ENCODE assay signal across 22 cellular contexts in genomic region chr3:29932662-29933316, GRCh38.
"Had no signal": no experiment of that assay in that cellular context is flagged by ENCODE, and none has a peak within 500 bp of the region (broad histone marks: within the 10 kb centered on the region; RNA-seq: fewer than 3 reads in every experiment).

No MANE protein-coding gene starts in this region.

- H3K4me3 ChIP-seq: breast epithelium, heart right ventricle, lung, neural progenitor cell, psoas muscle, spleen, tibial nerve had no signal

- ATAC-seq: activated CD8-positive, alpha-beta T cell treated with anti-CD3 and anti-CD28 coated beads for 36 hours; activated T-cell treated with anti-CD3 and anti-CD28 coated beads, Interleukin-2, amount 50 U/mL, for 4 hours; activated T-helper 17 cell treated with anti-CD3 and anti-CD28 coated beads, Interleukin-2, amount 50 U/mL, for 72 hours; left lobe of liver; natural killer cell had no signal

- DNase-seq: activated CD4-positive, alpha-beta T cell treated with anti-CD3 and anti-CD28 coated beads, Interleukin-2, amount 50 U/mL, for 1 hour; activated CD8-positive, alpha-beta T cell treated with anti-CD3 and anti-CD28 coated beads for 36 hours; activated gamma-delta T cell treated with Interleukin-2 at 50 U/mL for 16 hours; activated naive CD4-positive, alpha-beta T cell treated with anti-CD3 and anti-CD28 coated beads, Interleukin-2, amount 50 U/mL, for 16 hours; activated T-cell treated with anti-CD3 and anti-CD28 coated beads, Interleukin-2, amount 50 U/mL, for 4 hours; amygdala; effector CD4-positive, alpha-beta T cell; foreskin fibroblast; heart right ventricle; mesendoderm; natural killer cell; occipital lobe; psoas muscle; spleen; stimulated activated naive CD4-positive, alpha-beta T cell; T-helper 2 cell had no signal
